1 cellular context compared by ENCODE assay signal in the genomic region with DNA sequence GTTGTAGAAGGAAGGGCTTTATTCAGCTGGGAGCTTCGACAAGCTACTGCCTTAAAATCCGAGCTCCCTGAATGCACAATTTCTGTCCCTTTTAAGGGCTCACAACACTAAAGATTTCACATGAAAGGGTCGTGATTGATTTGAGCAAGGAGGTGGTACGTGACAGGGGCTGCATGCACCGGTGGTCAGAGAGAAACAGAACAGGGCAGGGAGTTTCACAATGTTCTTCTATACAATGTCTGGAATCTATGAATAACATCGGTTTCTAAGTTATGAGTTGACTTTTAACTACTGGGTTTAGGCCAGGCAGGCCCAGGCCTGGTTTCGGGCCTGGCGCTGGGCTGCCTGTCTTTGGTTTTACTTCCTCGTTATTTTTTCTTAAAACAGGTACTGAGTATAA.
A peak's percentile ranks its signal among the peaks of the same experiment; 100 is the strongest.
TF ChIP-seq lines count a peak whose summit lies in the region.

No MANE protein-coding gene starts in this region.

TF ChIP-seq in GM12878, 131 proteins besides CTCF, POLR2A, EP300 and RAD21 (continued from another document):
- TF ChIP-seq, protein P1, sequence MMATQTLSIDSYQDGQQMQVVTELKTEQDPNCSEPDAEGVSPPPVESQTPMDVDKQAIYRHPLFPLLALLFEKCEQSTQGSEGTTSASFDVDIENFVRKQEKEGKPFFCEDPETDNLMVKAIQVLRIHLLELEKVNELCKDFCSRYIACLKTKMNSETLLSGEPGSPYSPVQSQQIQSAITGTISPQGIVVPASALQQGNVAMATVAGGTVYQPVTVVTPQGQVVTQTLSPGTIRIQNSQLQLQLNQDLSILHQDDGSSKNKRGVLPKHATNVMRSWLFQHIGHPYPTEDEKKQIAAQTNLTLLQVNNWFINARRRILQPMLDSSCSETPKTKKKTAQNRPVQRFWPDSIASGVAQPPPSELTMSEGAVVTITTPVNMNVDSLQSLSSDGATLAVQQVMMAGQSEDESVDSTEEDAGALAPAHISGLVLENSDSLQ (IDR thresholded peaks at IDR 0.05), result peak; percentile 40; the same call in 1 of the 2 replicates
- TF ChIP-seq ZBED1 (IDR thresholded peaks at IDR 0.05; ENCODE audit: borderline replicate concordance), result peak; percentile 83
- TF ChIP-seq BHLHE40 (IDR thresholded peaks at IDR 0.05; ENCODE audit: borderline replicate concordance in 1 of 2, low read depth in 2 of 2, low read length in 1 of 2), result 0 out of 4 replicates have a peak, but pooled peaks of 1 of the 2 experiments have one; percentile 3
- TF ChIP-seq IKZF2 (IDR thresholded peaks at IDR 0.05), result peak; percentile 34 to 50; a peak in 3 of 4 replicates
- peak; percentile 59 for TF ChIP-seq RUNX3 (IDR thresholded peaks at IDR 0.05; ENCODE audit: low read length)
- peak; percentile 54; the same call in 1 of the 2 replicates for TF ChIP-seq MTA2 (IDR thresholded peaks at IDR 0.05; ENCODE audit: low read depth)
- 0 out of 2 replicates have a peak, but pooled peaks have one; percentile 46 for TF ChIP-seq NFIC (IDR thresholded peaks at IDR 0.05; ENCODE audit: low read depth, low read length)
TF ChIP-seq in GM12878: peak in this region for 10; not testable (repeated sequence) for 121.
